In the genomic region with DNA sequence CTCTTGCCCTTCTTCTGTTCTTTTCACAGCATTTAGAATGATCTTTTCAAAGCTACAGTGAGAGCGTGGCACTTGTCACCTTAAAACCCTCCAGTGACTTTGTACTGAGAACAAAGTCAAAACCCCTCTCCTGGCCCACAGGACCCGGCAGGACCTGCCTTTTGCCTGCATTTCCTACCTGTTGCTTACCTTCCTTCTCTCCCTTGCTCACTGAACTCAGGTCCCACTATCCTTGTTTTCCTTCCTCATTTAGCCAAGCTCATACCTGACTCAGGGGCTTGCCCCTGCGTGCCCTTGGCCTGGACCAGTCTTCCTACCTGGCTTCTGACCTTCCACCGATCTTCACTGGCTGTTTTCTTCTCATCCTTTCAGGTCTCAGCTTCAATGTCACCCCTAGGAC, we compare ENCODE assay signal across 28 cellular contexts.
"Had no signal": no experiment of that assay in that cellular context is flagged by ENCODE, and none has a peak within 500 bp of the region (broad histone marks: within the 10 kb centered on the region; RNA-seq: fewer than 3 reads in every experiment).

No MANE protein-coding gene starts in this region.

- H3K9me3 Mint-ChIP-seq: activated B cell treated with CpG ODN at 0.5 μM for 24 hours; activated CD4-positive, alpha-beta T cell treated with anti-CD3 and anti-CD28 coated beads, Interleukin-2, amount 10 ng/mL, durations not matched to agents 24 days and 14 days; activated naive CD4-positive, alpha-beta T cell treated with anti-CD3 and anti-CD28 coated beads, Interleukin-2, amount 10 ng/mL, durations not matched to agents 7 days and 5 days; activated naive CD8-positive, alpha-beta T cell treated with anti-CD3 and anti-CD28 coated beads, Interleukin-2, amount 10 ng/mL, durations not matched to agents 7 days and 5 days; activated T-cell treated with anti-CD3 and anti-CD28 coated beads, Interleukin-2, amount 50 U/mL, for 24 hours; activated T-helper 1 cell treated with anti-CD3 and anti-CD28 coated beads, Interleukin-12 subunit alpha, Interleukin-12 subunit beta, Interleukin-2, Interleukin-4 antibody, amounts not matched to agents 30 ng/mL and 10 ng/mL and 1 ng/mL, durations not matched to agents 14 hours and 24 hours and 36 hours had no signal

- H3K4me3 ChIP-seq: adrenal gland, ascending aorta, body of pancreas, cardiac muscle cell had no signal

- H3K9me3 ChIP-seq: adrenal gland, ascending aorta, body of pancreas had no signal

- DNase-seq: activated B cell treated with CpG ODN at 0.5 μM for 24 hours; activated CD4-positive, alpha-beta T cell treated with anti-CD3 and anti-CD28 coated beads for 1 hour; activated CD4-positive, alpha-beta T cell treated with anti-CD3 and anti-CD28 coated beads, Interleukin-2, amount 10 ng/mL, durations not matched to agents 24 days and 14 days; activated CD4-positive, alpha-beta T cell treated with anti-CD3 and anti-CD28 coated beads, Interleukin-2, amount 50 U/mL, for 48 hours; activated CD8-positive, alpha-beta memory T cell treated with anti-CD3 and anti-CD28 coated beads, Interleukin-2, amount 10 ng/mL, durations not matched to agents 7 days and 5 days; activated effector memory CD4-positive, alpha-beta T cell treated with Interleukin-2 at 50 U/mL for 16 hours; activated naive CD4-positive, alpha-beta T cell treated with anti-CD3 and anti-CD28 coated beads, Interleukin-2, amount 10 ng/mL, durations not matched to agents 7 days and 5 days; activated naive CD8-positive, alpha-beta T cell treated with anti-CD3 and anti-CD28 coated beads, Interleukin-2, amount 10 ng/mL, durations not matched to agents 7 days and 5 days; activated T-cell treated with anti-CD3 and anti-CD28 coated beads, Interleukin-2, amount 50 U/mL, for 24 hours; adrenal gland; body of pancreas; MM.1S; NCI-H1105; NCI-H1436; NCI-H1694 treated with DMSO at 0.1 percent for 48 hours; NCI-H2029 treated with DMSO at 0.1 percent for 48 hours; NCI-H345; NCI-H510A; NCI-H526 treated with DMSO at 0.1 percent for 48 hours; NK-92 treated with Interleukin-12 subunit alpha and Interleukin-12 subunit beta, amount 100 ng/mL, for 24 hours; PC-3; SHP77 treated with DMSO at 0.1 percent for 48 hours; T-helper 17 cell; T-helper 9 cell had no signal

- H3K36me3 Mint-ChIP-seq: activated CD8-positive, alpha-beta memory T cell treated with anti-CD3 and anti-CD28 coated beads, Interleukin-2, amount 10 ng/mL, durations not matched to agents 7 days and 5 days; activated naive CD4-positive, alpha-beta T cell treated with anti-CD3 and anti-CD28 coated beads, Interleukin-2, amount 10 ng/mL, durations not matched to agents 7 days and 5 days; activated naive CD8-positive, alpha-beta T cell treated with anti-CD3 and anti-CD28 coated beads, Interleukin-2, amount 10 ng/mL, durations not matched to agents 7 days and 5 days had no signal

- H3K27ac Mint-ChIP-seq: activated B cell treated with CpG ODN at 0.5 μM for 24 hours; activated CD4-positive, alpha-beta T cell treated with anti-CD3 and anti-CD28 coated beads, Interleukin-2, amount 10 ng/mL, durations not matched to agents 24 days and 14 days; activated CD8-positive, alpha-beta memory T cell treated with anti-CD3 and anti-CD28 coated beads, Interleukin-2, amount 10 ng/mL, durations not matched to agents 7 days and 5 days; activated naive CD4-positive, alpha-beta T cell treated with anti-CD3 and anti-CD28 coated beads, Interleukin-2, amount 10 ng/mL, durations not matched to agents 7 days and 5 days; activated naive CD8-positive, alpha-beta T cell treated with anti-CD3 and anti-CD28 coated beads, Interleukin-2, amount 10 ng/mL, durations not matched to agents 7 days and 5 days; activated T-cell treated with anti-CD3 and anti-CD28 coated beads, Interleukin-2, amount 50 U/mL, for 24 hours; activated T-helper 1 cell treated with anti-CD3 and anti-CD28 coated beads, Interleukin-12 subunit alpha, Interleukin-12 subunit beta, Interleukin-2, Interleukin-4 antibody, amounts not matched to agents 30 ng/mL and 10 ng/mL and 1 ng/mL, durations not matched to agents 14 hours and 24 hours and 36 hours; T-helper 17 cell had no signal

- H3K4me1 ChIP-seq: adrenal gland, ascending aorta had no signal

- H3K27ac ChIP-seq: adrenal gland, ascending aorta, body of pancreas, cardiac muscle cell had no signal

- H3K4me3 Mint-ChIP-seq: activated B cell treated with CpG ODN at 0.5 μM for 24 hours; activated CD4-positive, alpha-beta T cell treated with anti-CD3 and anti-CD28 coated beads, Interleukin-2, amount 10 ng/mL, durations not matched to agents 24 days and 14 days; activated CD8-positive, alpha-beta memory T cell treated with anti-CD3 and anti-CD28 coated beads, Interleukin-2, amount 10 ng/mL, durations not matched to agents 7 days and 5 days; activated naive CD4-positive, alpha-beta T cell treated with anti-CD3 and anti-CD28 coated beads, Interleukin-2, amount 10 ng/mL, durations not matched to agents 7 days and 5 days; activated naive CD8-positive, alpha-beta T cell treated with anti-CD3 and anti-CD28 coated beads, Interleukin-2, amount 10 ng/mL, durations not matched to agents 7 days and 5 days; activated T-cell treated with anti-CD3 and anti-CD28 coated beads, Interleukin-2, amount 50 U/mL, for 24 hours; activated T-helper 1 cell treated with anti-CD3 and anti-CD28 coated beads, Interleukin-12 subunit alpha, Interleukin-12 subunit beta, Interleukin-2, Interleukin-4 antibody, amounts not matched to agents 30 ng/mL and 10 ng/mL and 1 ng/mL, durations not matched to agents 14 hours and 24 hours and 36 hours; T-helper 17 cell had no signal

- ATAC-seq: activated CD8-positive, alpha-beta memory T cell treated with anti-CD3 and anti-CD28 coated beads, Interleukin-2, amount 10 ng/mL, durations not matched to agents 7 days and 5 days; body of pancreas; PC-3; T-helper 17 cell had no signal

- FAIRE-seq: RCC 7860 had no signal

- H3K27me3 ChIP-seq: adrenal gland, ascending aorta, body of pancreas, cardiac muscle cell had no signal

- H3K36me3 ChIP-seq: adrenal gland, ascending aorta, cardiac muscle cell had no signal

- H3K4me1 Mint-ChIP-seq: activated B cell treated with CpG ODN at 0.5 μM for 24 hours; activated CD4-positive, alpha-beta T cell treated with anti-CD3 and anti-CD28 coated beads, Interleukin-2, amount 10 ng/mL, durations not matched to agents 24 days and 14 days; activated naive CD4-positive, alpha-beta T cell treated with anti-CD3 and anti-CD28 coated beads, Interleukin-2, amount 10 ng/mL, durations not matched to agents 7 days and 5 days; activated naive CD8-positive, alpha-beta T cell treated with anti-CD3 and anti-CD28 coated beads, Interleukin-2, amount 10 ng/mL, durations not matched to agents 7 days and 5 days; T-helper 17 cell had no signal
